1 cellular context compared by ENCODE assay signal in the genomic region with DNA sequence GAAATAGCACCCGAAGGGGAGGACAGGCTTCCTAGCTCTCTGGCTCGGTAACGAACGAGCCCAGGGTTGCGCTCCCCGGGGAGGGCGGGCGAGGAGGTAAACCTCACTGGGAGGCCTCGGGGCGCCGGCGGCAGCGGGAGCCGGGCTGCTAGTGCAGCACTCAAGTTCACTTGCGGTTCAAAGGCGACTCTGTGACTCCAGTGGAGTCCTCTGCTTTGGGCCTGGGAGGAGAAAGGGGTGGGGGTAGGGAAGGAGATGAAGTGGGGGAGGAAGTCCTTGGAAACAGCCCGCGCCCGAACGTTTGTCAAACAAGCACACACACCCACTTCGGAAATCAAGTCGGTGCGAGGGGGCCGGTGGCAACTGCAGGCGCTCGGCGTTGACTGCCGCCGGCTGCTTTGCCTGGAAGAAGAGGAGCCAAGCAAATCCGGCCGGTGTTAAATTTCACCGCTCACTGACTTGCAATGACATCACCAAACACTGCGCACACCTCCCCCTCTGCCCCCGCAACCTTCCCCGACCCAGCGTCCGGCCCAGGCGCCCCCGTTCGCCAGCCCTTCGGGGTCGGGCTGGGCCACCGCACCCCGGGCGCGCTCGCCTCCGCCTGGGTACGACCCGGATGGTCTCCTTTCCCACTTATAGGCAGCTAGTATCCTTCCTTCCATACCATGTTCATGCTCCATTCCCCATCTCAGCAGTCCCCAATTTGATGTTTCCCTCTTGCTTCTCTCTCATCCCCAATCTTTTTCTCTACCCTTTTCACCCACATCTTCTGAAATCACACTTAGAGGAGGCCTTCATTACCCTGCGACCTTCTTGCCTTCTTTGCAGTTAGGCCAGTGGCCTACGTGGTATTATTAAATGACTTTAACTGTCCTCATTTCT.
A peak's percentile ranks its signal among the peaks of the same experiment; 100 is the strongest.
TF ChIP-seq lines count a peak whose summit lies in the region.

A gene (minus strand): TSS at position 202 of the 885 bp plus-strand sequence. CDS start 376 bp downstream, outside the sequence.

TF ChIP-seq in HEK293, 187 proteins besides CTCF, POLR2A, EP300 and RAD21 (continued from another document and continues in another):
- TF ChIP-seq, protein P1, sequence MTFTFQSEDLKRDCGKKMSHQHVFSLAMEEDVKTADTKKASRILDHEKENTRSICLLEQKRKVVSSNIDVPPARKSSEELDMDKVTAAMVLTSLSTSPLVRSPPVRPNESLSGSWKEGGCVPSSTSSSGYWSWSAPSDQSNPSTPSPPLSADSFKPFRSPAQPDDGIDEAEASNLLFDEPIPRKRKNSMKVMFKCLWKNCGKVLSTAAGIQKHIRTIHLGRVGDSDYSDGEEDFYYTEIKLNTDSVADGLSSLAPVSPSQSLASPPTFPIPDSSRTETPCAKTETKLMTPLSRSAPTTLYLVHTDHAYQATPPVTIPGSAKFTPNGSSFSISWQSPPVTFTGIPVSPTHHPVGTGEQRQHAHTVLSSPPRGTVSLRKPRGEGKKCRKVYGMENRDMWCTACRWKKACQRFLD (tag by site-specific recombination; IDR thresholded peaks at IDR 0.05): no peak
- TF ChIP-seq, protein P2, sequence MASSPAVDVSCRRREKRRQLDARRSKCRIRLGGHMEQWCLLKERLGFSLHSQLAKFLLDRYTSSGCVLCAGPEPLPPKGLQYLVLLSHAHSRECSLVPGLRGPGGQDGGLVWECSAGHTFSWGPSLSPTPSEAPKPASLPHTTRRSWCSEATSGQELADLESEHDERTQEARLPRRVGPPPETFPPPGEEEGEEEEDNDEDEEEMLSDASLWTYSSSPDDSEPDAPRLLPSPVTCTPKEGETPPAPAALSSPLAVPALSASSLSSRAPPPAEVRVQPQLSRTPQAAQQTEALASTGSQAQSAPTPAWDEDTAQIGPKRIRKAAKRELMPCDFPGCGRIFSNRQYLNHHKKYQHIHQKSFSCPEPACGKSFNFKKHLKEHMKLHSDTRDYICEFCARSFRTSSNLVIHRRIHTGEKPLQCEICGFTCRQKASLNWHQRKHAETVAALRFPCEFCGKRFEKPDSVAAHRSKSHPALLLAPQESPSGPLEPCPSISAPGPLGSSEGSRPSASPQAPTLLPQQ (tag by site-specific recombination; IDR thresholded peaks at IDR 0.05): peak; percentile 68; the same call in 1 of the 2 replicates
- TF ChIP-seq, protein P3, sequence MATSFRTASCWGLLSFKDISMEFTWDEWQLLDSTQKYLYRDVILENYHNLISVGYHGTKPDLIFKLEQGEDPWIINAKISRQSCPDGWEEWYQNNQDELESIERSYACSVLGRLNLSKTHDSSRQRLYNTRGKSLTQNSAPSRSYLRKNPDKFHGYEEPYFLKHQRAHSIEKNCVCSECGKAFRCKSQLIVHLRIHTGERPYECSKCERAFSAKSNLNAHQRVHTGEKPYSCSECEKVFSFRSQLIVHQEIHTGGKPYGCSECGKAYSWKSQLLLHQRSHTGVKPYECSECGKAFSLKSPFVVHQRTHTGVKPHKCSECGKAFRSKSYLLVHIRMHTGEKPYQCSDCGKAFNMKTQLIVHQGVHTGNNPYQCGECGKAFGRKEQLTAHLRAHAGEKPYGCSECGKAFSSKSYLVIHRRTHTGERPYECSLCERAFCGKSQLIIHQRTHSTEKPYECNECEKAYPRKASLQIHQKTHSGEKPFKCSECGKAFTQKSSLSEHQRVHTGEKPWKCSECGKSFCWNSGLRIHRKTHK (tag by site-specific recombination; IDR thresholded peaks at IDR 0.05): no peak
- no peak for TF ChIP-seq TCF7L2 (IDR thresholded peaks at IDR 0.05; ENCODE audit: borderline replicate concordance, low read depth, low read length)
- TF ChIP-seq SCRT2 (tag by site-specific recombination; IDR thresholded peaks at IDR 0.05): no peak
- TF ChIP-seq, protein P4, sequence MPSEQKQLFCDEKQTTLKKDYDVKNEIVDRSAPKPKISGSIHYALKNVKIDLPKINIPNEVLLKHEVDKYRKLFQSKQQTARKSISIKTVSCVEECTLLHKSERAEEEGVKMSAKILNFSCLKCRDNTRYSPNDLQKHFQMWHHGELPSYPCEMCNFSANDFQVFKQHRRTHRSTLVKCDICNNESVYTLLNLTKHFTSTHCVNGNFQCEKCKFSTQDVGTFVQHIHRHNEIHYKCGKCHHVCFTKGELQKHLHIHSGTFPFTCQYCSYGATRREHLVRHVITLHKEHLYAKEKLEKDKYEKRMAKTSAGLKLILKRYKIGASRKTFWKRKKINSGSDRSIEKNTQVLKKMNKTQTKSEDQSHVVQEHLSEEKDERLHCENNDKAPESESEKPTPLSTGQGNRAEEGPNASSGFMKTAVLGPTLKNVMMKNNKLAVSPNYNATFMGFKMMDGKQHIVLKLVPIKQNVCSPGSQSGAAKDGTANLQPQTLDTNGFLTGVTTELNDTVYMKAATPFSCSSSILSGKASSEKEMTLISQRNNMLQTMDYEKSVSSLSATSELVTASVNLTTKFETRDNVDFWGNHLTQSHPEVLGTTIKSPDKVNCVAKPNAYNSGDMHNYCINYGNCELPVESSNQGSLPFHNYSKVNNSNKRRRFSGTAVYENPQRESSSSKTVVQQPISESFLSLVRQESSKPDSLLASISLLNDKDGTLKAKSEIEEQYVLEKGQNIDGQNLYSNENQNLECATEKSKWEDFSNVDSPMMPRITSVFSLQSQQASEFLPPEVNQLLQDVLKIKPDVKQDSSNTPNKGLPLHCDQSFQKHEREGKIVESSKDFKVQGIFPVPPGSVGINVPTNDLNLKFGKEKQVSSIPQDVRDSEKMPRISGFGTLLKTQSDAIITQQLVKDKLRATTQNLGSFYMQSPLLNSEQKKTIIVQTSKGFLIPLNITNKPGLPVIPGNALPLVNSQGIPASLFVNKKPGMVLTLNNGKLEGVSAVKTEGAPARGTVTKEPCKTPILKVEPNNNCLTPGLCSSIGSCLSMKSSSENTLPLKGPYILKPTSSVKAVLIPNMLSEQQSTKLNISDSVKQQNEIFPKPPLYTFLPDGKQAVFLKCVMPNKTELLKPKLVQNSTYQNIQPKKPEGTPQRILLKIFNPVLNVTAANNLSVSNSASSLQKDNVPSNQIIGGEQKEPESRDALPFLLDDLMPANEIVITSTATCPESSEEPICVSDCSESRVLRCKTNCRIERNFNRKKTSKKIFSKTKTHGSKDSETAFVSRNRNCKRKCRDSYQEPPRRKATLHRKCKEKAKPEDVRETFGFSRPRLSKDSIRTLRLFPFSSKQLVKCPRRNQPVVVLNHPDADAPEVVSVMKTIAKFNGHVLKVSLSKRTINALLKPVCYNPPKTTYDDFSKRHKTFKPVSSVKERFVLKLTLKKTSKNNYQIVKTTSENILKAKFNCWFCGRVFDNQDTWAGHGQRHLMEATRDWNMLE (tag by site-specific recombination; conservative IDR thresholded peaks at IDR 0.05; ENCODE audit: low read depth): peak; percentile 48
- TF ChIP-seq MZF1 (tag by site-specific recombination; IDR thresholded peaks at IDR 0.05; ENCODE audit: borderline replicate concordance): peak; percentile 78
- no peak for TF ChIP-seq GLI2 (tag by site-specific recombination; IDR thresholded peaks at IDR 0.05; ENCODE audit: borderline replicate concordance, low read depth)
- no peak for TF ChIP-seq ZNF677 (tag by site-specific recombination; IDR thresholded peaks at IDR 0.05)
- no peak for TF ChIP-seq ZNF792 (tag by site-specific recombination; IDR thresholded peaks at IDR 0.05)
- TF ChIP-seq, protein P5, sequence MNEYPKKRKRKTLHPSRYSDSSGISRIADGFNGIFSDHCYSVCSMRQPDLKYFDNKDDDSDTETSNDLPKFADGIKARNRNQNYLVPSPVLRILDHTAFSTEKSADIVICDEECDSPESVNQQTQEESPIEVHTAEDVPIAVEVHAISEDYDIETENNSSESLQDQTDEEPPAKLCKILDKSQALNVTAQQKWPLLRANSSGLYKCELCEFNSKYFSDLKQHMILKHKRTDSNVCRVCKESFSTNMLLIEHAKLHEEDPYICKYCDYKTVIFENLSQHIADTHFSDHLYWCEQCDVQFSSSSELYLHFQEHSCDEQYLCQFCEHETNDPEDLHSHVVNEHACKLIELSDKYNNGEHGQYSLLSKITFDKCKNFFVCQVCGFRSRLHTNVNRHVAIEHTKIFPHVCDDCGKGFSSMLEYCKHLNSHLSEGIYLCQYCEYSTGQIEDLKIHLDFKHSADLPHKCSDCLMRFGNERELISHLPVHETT (tag by site-specific recombination; IDR thresholded peaks at IDR 0.05): no peak; the same call in 1 of the 2 replicates
- TF ChIP-seq ZSCAN30 (tag by site-specific recombination; IDR thresholded peaks at IDR 0.05): no peak
- peak; percentile 84 for TF ChIP-seq ZFHX2 (tag by site-specific recombination; conservative IDR thresholded peaks at IDR 0.05)
- no peak for TF ChIP-seq ZNF221 (tag by site-specific recombination; IDR thresholded peaks at IDR 0.05; ENCODE audit: borderline replicate concordance)
- no peak for TF ChIP-seq ZNF19 (tag by site-specific recombination; IDR thresholded peaks at IDR 0.05; ENCODE audit: low read depth)
- TF ChIP-seq MEIS1 (CRISPR knock-in tag; IDR thresholded peaks at IDR 0.05; ENCODE audit: borderline replicate concordance): no peak
- peak; percentile 68 for TF ChIP-seq ZBTB17 (tag by site-specific recombination; IDR thresholded peaks at IDR 0.05)
- TF ChIP-seq ZNF670 (tag by site-specific recombination; IDR thresholded peaks at IDR 0.05; ENCODE audit: low read depth): no peak
- no peak for TF ChIP-seq ZNF544 (tag by site-specific recombination; IDR thresholded peaks at IDR 0.05)
- TF ChIP-seq ZNF600 (tag by site-specific recombination; IDR thresholded peaks at IDR 0.05): peak; percentile 69
- TF ChIP-seq ZNF473 (tag by site-specific recombination; IDR thresholded peaks at IDR 0.05): no peak
- TF ChIP-seq ZNF664 (tag by site-specific recombination; IDR thresholded peaks at IDR 0.05): no peak
- no peak for TF ChIP-seq ZNF701 (tag by site-specific recombination; IDR thresholded peaks at IDR 0.05)
- 0 out of 2 replicates have a peak, but pooled peaks have one; percentile 16 for TF ChIP-seq ZNF843 (tag by site-specific recombination; IDR thresholded peaks at IDR 0.05)
- peak; percentile 43; the same call in 1 of the 2 replicates for TF ChIP-seq KLF16 (tag by site-specific recombination; IDR thresholded peaks at IDR 0.05)
- no peak for TF ChIP-seq ZNF530 (tag by site-specific recombination; IDR thresholded peaks at IDR 0.05; ENCODE audit: low read depth)
- no peak for TF ChIP-seq ZNF624 (tag by site-specific recombination; IDR thresholded peaks at IDR 0.05)
- TF ChIP-seq, protein P6, sequence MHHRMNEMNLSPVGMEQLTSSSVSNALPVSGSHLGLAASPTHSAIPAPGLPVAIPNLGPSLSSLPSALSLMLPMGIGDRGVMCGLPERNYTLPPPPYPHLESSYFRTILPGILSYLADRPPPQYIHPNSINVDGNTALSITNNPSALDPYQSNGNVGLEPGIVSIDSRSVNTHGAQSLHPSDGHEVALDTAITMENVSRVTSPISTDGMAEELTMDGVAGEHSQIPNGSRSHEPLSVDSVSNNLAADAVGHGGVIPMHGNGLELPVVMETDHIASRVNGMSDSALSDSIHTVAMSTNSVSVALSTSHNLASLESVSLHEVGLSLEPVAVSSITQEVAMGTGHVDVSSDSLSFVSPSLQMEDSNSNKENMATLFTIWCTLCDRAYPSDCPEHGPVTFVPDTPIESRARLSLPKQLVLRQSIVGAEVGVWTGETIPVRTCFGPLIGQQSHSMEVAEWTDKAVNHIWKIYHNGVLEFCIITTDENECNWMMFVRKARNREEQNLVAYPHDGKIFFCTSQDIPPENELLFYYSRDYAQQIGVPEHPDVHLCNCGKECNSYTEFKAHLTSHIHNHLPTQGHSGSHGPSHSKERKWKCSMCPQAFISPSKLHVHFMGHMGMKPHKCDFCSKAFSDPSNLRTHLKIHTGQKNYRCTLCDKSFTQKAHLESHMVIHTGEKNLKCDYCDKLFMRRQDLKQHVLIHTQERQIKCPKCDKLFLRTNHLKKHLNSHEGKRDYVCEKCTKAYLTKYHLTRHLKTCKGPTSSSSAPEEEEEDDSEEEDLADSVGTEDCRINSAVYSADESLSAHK (tag by site-specific recombination; IDR thresholded peaks at IDR 0.05): 0 out of 2 replicates have a peak, but pooled peaks have one; percentile 22
- peak; percentile 65; the same call in 1 of the 2 replicates for TF ChIP-seq ZBTB21 (tag by site-specific recombination; IDR thresholded peaks at IDR 0.05)
- TF ChIP-seq ZNF785 (tag by site-specific recombination; IDR thresholded peaks at IDR 0.05): no peak
- TF ChIP-seq GLIS2 (tag by site-specific recombination; IDR thresholded peaks at IDR 0.05): peak; percentile 92
- TF ChIP-seq TRIM28 (IDR thresholded peaks at IDR 0.05; ENCODE audit: borderline replicate concordance, low read length): no peak
- no peak for TF ChIP-seq ZNF133 (tag by site-specific recombination; IDR thresholded peaks at IDR 0.05)
- TF ChIP-seq ZFP69B (tag by site-specific recombination; IDR thresholded peaks at IDR 0.05): 0 out of 2 replicates have a peak, but pooled peaks have one; percentile 48
- TF ChIP-seq, protein P7, sequence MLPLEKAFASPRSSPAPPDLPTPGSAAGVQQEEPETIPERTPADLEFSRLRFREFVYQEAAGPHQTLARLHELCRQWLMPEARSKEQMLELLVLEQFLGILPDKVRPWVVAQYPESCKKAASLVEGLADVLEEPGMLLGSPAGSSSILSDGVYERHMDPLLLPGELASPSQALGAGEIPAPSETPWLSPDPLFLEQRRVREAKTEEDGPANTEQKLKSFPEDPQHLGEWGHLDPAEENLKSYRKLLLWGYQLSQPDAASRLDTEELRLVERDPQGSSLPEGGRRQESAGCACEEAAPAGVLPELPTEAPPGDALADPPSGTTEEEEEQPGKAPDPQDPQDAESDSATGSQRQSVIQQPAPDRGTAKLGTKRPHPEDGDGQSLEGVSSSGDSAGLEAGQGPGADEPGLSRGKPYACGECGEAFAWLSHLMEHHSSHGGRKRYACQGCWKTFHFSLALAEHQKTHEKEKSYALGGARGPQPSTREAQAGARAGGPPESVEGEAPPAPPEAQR (tag by site-specific recombination; IDR thresholded peaks at IDR 0.05): no peak
- no peak for TF ChIP-seq ZNF112 (tag by site-specific recombination; IDR thresholded peaks at IDR 0.05)
- peak; percentile 83 for TF ChIP-seq ZNF335 (tag by site-specific recombination; conservative IDR thresholded peaks at IDR 0.05)
- TF ChIP-seq WT1 (tag by site-specific recombination; IDR thresholded peaks at IDR 0.05): no peak
- TF ChIP-seq ZNF248 (tag by site-specific recombination; IDR thresholded peaks at IDR 0.05): no peak
- TF ChIP-seq ZFP41 (tag by site-specific recombination; IDR thresholded peaks at IDR 0.05; ENCODE audit: borderline replicate concordance): no peak
- TF ChIP-seq, protein P8, sequence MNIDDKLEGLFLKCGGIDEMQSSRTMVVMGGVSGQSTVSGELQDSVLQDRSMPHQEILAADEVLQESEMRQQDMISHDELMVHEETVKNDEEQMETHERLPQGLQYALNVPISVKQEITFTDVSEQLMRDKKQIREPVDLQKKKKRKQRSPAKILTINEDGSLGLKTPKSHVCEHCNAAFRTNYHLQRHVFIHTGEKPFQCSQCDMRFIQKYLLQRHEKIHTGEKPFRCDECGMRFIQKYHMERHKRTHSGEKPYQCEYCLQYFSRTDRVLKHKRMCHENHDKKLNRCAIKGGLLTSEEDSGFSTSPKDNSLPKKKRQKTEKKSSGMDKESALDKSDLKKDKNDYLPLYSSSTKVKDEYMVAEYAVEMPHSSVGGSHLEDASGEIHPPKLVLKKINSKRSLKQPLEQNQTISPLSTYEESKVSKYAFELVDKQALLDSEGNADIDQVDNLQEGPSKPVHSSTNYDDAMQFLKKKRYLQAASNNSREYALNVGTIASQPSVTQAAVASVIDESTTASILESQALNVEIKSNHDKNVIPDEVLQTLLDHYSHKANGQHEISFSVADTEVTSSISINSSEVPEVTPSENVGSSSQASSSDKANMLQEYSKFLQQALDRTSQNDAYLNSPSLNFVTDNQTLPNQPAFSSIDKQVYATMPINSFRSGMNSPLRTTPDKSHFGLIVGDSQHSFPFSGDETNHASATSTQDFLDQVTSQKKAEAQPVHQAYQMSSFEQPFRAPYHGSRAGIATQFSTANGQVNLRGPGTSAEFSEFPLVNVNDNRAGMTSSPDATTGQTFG (tag by site-specific recombination; IDR thresholded peaks at IDR 0.05; ENCODE audit: borderline replicate concordance): no peak
- no peak for TF ChIP-seq ZNF16 (tag by site-specific recombination; IDR thresholded peaks at IDR 0.05; ENCODE audit: low read depth)
